In genomic region chr1:53944469-53945182, GRCh38 we compare ENCODE assay signal across 9 cellular contexts. TPM values are rescaled to one million over a fixed set of nuclear protein-coding genes. Genes with fewer than 3 reads are reported as not detected.
DNase-seq lines count a peak whose midpoint lies in the region; ATAC-seq lines count a peak whose summit lies in the region.
"Had no signal": no experiment of that assay in that cellular context is flagged by ENCODE, and none has a peak within 500 bp of the region (broad histone marks: within the 10 kb centered on the region; RNA-seq: fewer than 3 reads in every experiment).

No MANE protein-coding gene starts in this region.

- no peaks in the 10 kb centered on the region for H3K36me3 ChIP-seq in iPS-15b (ENCODE audit: control insufficient read depth, insufficient read depth, low read length)

- no peaks in the 10 kb centered on the region for H3K4me1 ChIP-seq in iPS-15b (ENCODE audit: control insufficient read depth, insufficient read depth, low read length)

- H3K27me3 Mint-ChIP-seq in activated T-helper 17 cell treated with anti-CD3 and anti-CD28 coated beads, Interleukin-2, amount 50 U/mL, for 72 hours = no peaks in the 10 kb centered on the region
- no peaks in the 10 kb centered on the region for H3K27me3 Mint-ChIP-seq in stimulated activated naive CD8-positive, alpha-beta T cell treated with anti-CD3 and anti-CD28 coated beads, Interleukin-15, amount 100 ng/mL, for 72 hours

- H3K9me3 Mint-ChIP-seq in activated T-helper 17 cell treated with anti-CD3 and anti-CD28 coated beads, Interleukin-2, amount 50 U/mL, for 72 hours = peaks cover 7% of the 10 kb centered on the region
- no peaks in the 10 kb centered on the region for H3K9me3 Mint-ChIP-seq in stimulated activated naive CD8-positive, alpha-beta T cell treated with anti-CD3 and anti-CD28 coated beads, Interleukin-15, amount 100 ng/mL, for 72 hours

- no peak overlapping the region for H3K9ac ChIP-seq in iPS-15b (ENCODE audit: low read depth, low read length)

- H3K4me3 ChIP-seq in iPS-15b (ENCODE audit: low read depth, low read length) = peak overlapping the region; percentile 77

- peaks cover 48% of the 10 kb centered on the region for H3K36me3 Mint-ChIP-seq in activated T-helper 17 cell treated with anti-CD3 and anti-CD28 coated beads, Interleukin-2, amount 50 U/mL, for 72 hours (ENCODE audit: low read depth)

- ATAC-seq in activated T-helper 17 cell treated with anti-CD3 and anti-CD28 coated beads, Interleukin-2, amount 50 U/mL, for 72 hours (replicated peaks) = no peak
- no peak for ATAC-seq in stimulated activated naive CD8-positive, alpha-beta T cell treated with anti-CD3 and anti-CD28 coated beads, Interleukin-15, amount 100 ng/mL, for 72 hours

- H3K4me3 Mint-ChIP-seq in activated T-helper 17 cell treated with anti-CD3 and anti-CD28 coated beads, Interleukin-2, amount 50 U/mL, for 72 hours = peak overlapping the region; percentile 99
- H3K4me3 Mint-ChIP-seq in stimulated activated naive CD8-positive, alpha-beta T cell treated with anti-CD3 and anti-CD28 coated beads, Interleukin-15, amount 100 ng/mL, for 72 hours = peak overlapping the region; percentile 91 to 98

- DNase-seq in stimulated activated CD4-positive, alpha-beta T cell treated with anti-CD3 and anti-CD28 coated beads, Interleukin-15, amount 100 ng/mL, for 24 hours = peak; percentile 11
- no peak for DNase-seq in stimulated activated CD4-positive, alpha-beta T cell treated with anti-CD3 and anti-CD28 coated beads, Interleukin-12 subunit alpha, Interleukin-12 subunit beta, amount 100 ng/mL, for 4 hours
- DNase-seq in stimulated activated naive CD8-positive, alpha-beta T cell treated with anti-CD3 and anti-CD28 coated beads, Interleukin-15, amount 100 ng/mL, for 72 hours = peak in 1 of 2 donors; percentile 7
- no peak for DNase-seq in COR-L47 (lab: John Stamatoyannopoulos, UW)
- DNase-seq in NCI-H226 = no peak
- DNase-seq in NCI-H2081 (lab: John Stamatoyannopoulos, UW) = no peak

- H3K27ac Mint-ChIP-seq in activated T-helper 17 cell treated with anti-CD3 and anti-CD28 coated beads, Interleukin-2, amount 50 U/mL, for 72 hours = peak overlapping the region; percentile 93
- H3K27ac Mint-ChIP-seq in stimulated activated naive CD8-positive, alpha-beta T cell treated with anti-CD3 and anti-CD28 coated beads, Interleukin-15, amount 100 ng/mL, for 72 hours = peak overlapping the region; percentile 93 to 97

- peaks cover 37% of the 10 kb centered on the region for H3K4me1 Mint-ChIP-seq in activated T-helper 17 cell treated with anti-CD3 and anti-CD28 coated beads, Interleukin-2, amount 50 U/mL, for 72 hours
- H3K4me1 Mint-ChIP-seq in stimulated activated naive CD8-positive, alpha-beta T cell treated with anti-CD3 and anti-CD28 coated beads, Interleukin-15, amount 100 ng/mL, for 72 hours = peaks cover 58% of the 10 kb centered on the region

- H3K27me3 ChIP-seq in iPS-15b (ENCODE audit: control insufficient read depth, insufficient read depth, low read length) = no peaks in the 10 kb centered on the region

- no peaks in the 10 kb centered on the region for H3K9me3 ChIP-seq in iPS-15b (ENCODE audit: control insufficient read depth, insufficient read depth, low read length)

RNA-seq across cellular contexts. Expression of gene IFT25, which starts 0.9 kb away (rescaled TPM):
- total RNA-seq in activated T-helper 17 cell treated with anti-CD3 and anti-CD28 coated beads, Interleukin-2, amount 50 U/mL, for 72 hours = 10 to 100 TPM; 71.3 to 99.6 TPM

RNA-seq across cellular contexts. Expression of gene LRRC42, which starts 1.5 kb away (rescaled TPM):
- total RNA-seq in activated T-helper 17 cell treated with anti-CD3 and anti-CD28 coated beads, Interleukin-2, amount 50 U/mL, for 72 hours = 10 to 100 TPM; 25.2 to 28.5 TPM

RNA-seq across cellular contexts. Expression of gene DIO1, which starts 50.6 kb away (rescaled TPM):
- total RNA-seq in activated T-helper 17 cell treated with anti-CD3 and anti-CD28 coated beads, Interleukin-2, amount 50 U/mL, for 72 hours = not detected
- total RNA-seq: pulmonary artery endothelial cell had no signal

RNA-seq across cellular contexts. Expression of gene YIPF1, which starts 55.0 kb away (rescaled TPM):
- 10 to 100 TPM; 13.7 to 14.8 TPM for total RNA-seq in activated T-helper 17 cell treated with anti-CD3 and anti-CD28 coated beads, Interleukin-2, amount 50 U/mL, for 72 hours
